In genomic region chr6:107045733-107046312, GRCh38 we compare ENCODE assay signal across 28 cellular contexts. TPM values are rescaled to one million over a fixed set of nuclear protein-coding genes. Genes with fewer than 3 reads are reported as not detected.
DNase-seq lines count a peak whose midpoint lies in the region; ATAC-seq and TF ChIP-seq lines count a peak whose summit lies in the region.
"Had no signal": no experiment of that assay in that cellular context is flagged by ENCODE, and none has a peak within 500 bp of the region (broad histone marks: within the 10 kb centered on the region; RNA-seq: fewer than 3 reads in every experiment).

No MANE protein-coding gene starts in this region.

- H3K4me3 ChIP-seq in heart left ventricle, result no peak overlapping the region
- H3K4me3 ChIP-seq in left lung, result no peak overlapping the region
- H3K4me3 ChIP-seq: A549, adrenal gland, breast epithelium, HAP-1, mucosa of descending colon, smooth muscle cell, suprapubic skin, vagina had no signal

- TF ChIP-seq CTCF in heart left ventricle (IDR thresholded peaks at IDR 0.05) (no peak), left lung (IDR thresholded peaks at IDR 0.05) (no peak)

- H3K27me3 ChIP-seq in heart left ventricle, result no peaks in the 10 kb centered on the region
- H3K27me3 ChIP-seq in left lung, result no peaks in the 10 kb centered on the region
- H3K27me3 ChIP-seq: adrenal gland, breast epithelium, neutrophil, suprapubic skin, vagina had no signal

- DNase-seq in heart left ventricle (peak in 1 of 5 donors; percentile 25), Right ventricle myocardium inferior (ENCODE audit: missing footprints) (no peak), midbrain (lab: John Stamatoyannopoulos, UW) (peak; percentile 15), sciatic nerve (ENCODE audit: low spot score) (no peak), NCI-H1436 (lab: John Stamatoyannopoulos, UW) (no peak), left lung (no peak)
- DNase-seq: activated CD4-positive, alpha-beta T cell treated with anti-CD3 and anti-CD28 coated beads for 1 hour; activated T-cell treated with anti-CD3 and anti-CD28 coated beads, Interleukin-2, amount 50 U/mL, for 1 hour; adrenal gland; CD8-positive, alpha-beta memory T cell; dermis blood vessel endothelial cell; DMS153; left cardiac atrium; mucosa of descending colon; NCI-H2029 treated with DMSO at 0.1 percent for 48 hours; SIG-M5; stimulated activated CD4-positive, alpha-beta T cell treated with anti-CD3 and anti-CD28 coated beads, Interleukin-2, amount 100 ng/mL, for 24 hours; T-helper 1 cell had no signal

- intact Hi-C loops in heart left ventricle (cut with DNase I), result no loop called here
- intact Hi-C loops in Right ventricle myocardium inferior (cut with DNase I), result no loop called here
- intact Hi-C loops in sciatic nerve (cut with DNase I), result no loop called here
- intact Hi-C loops in left lung (cut with DNase I), result no loop called here

- ATAC-seq in heart left ventricle (peak in 3 of 4 donors; percentile 14 to 57 (median 19)), Right ventricle myocardium inferior (no peak), sciatic nerve (peak; percentile 77), GM21390 (IDR thresholded peaks at IDR 0.05; ENCODE audit: unreplicated experiment) (no peak), left lung (no peak)
- ATAC-seq: A549, mucosa of descending colon had no signal

- no peak for TF ChIP-seq POLR2A in heart left ventricle (IDR thresholded peaks at IDR 0.05)

- H3K9me3 ChIP-seq in heart left ventricle (no peaks in the 10 kb centered on the region), left lung (no peaks in the 10 kb centered on the region)
- H3K9me3 ChIP-seq: A549, adrenal gland, breast epithelium, HAP-1, mucosa of descending colon, neutrophil, suprapubic skin, vagina had no signal

- H3K36me3 ChIP-seq in heart left ventricle, result peaks cover 0 to 79% (median 28%) of the 10 kb centered on the region in 9 donors
- peaks cover 0 to 57% of the 10 kb centered on the region in 2 donors for H3K36me3 ChIP-seq in left lung
- H3K36me3 ChIP-seq: breast epithelium, HAP-1 had no signal

- 63 to 74% (median 70%) methylated on average over 6 of the region's 6 CpGs for WGBS in heart left ventricle, 4 donors

- peaks cover 0 to 10% (median 0%) of the 10 kb centered on the region in 12 donors for H3K4me1 ChIP-seq in heart left ventricle
- H3K4me1 ChIP-seq in left lung, result no peaks in the 10 kb centered on the region
- H3K4me1 ChIP-seq: A549, breast epithelium, vagina had no signal

- peak overlapping the region in 5 of 12 donors; percentile 9 to 25 (median 23) for H3K27ac ChIP-seq in heart left ventricle
- H3K27ac ChIP-seq in cingulate gyrus (ENCODE audit: low read depth, low read length), result peak overlapping the region; percentile 76
- no peak overlapping the region for H3K27ac ChIP-seq in left lung
- H3K27ac ChIP-seq: A549, HL-60, neutrophil, suprapubic skin, vagina had no signal

RNA-seq across cellular contexts. Expression of gene MTRES1, which starts 17.8 kb away (rescaled TPM):
- total RNA-seq in heart left ventricle, result 10 to 100 TPM; 17.8 to 42.1 (median 31.5) TPM
- polyA plus RNA-seq in heart left ventricle, result 10 to 100 TPM; 27.4 to 81.7 TPM
- total RNA-seq in Right ventricle myocardium inferior, result 36.5 TPM
- 16.0 TPM for total RNA-seq in sciatic nerve
- total RNA-seq in left lung, result 10 to 100 TPM; 14.1 to 15.8 TPM

Comparison
In these comparisons a context has a peak if more than half of its experiments do, and no peak if none do; other contexts are left out.
1. ATAC-seq: peak in heart left ventricle (3 of 4) and sciatic nerve (single experiment); none in Right ventricle myocardium inferior (single experiment), GM21390 (single experiment) and left lung (single experiment).